ENCODE assay signal across 19 cellular contexts in genomic region chr2:15780234-15780633, GRCh38.
"Had no signal": no experiment of that assay in that cellular context is flagged by ENCODE, and none has a peak within 500 bp of the region (broad histone marks: within the 10 kb centered on the region; RNA-seq: fewer than 3 reads in every experiment).

No MANE protein-coding gene starts in this region.

- H3K4me3 Mint-ChIP-seq: memory B cell; mesothelial cell of epicardium; naive B cell; natural killer cell treated with Interleukin-12 subunit alpha and Interleukin-12 subunit beta and Interleukin-15 and Interleukin-18, amount 100 ng/mL, for 72 hours; stimulated activated effector memory CD8-positive, alpha-beta T cell treated with anti-CD3 and anti-CD28 coated beads, Interleukin-12 subunit alpha, Interleukin-12 subunit beta, amount 100 ng/mL, for 72 hours; type B pancreatic cell had no signal

- H3K4me1 ChIP-seq: stomach had no signal

- H3K27me3 Mint-ChIP-seq: natural killer cell treated with Interleukin-12 subunit alpha and Interleukin-12 subunit beta and Interleukin-15 and Interleukin-18, amount 100 ng/mL, for 72 hours had no signal

- H3K36me3 Mint-ChIP-seq: memory B cell; mesothelial cell of epicardium; naive B cell; natural killer cell treated with Interleukin-12 subunit alpha and Interleukin-12 subunit beta and Interleukin-15 and Interleukin-18, amount 100 ng/mL, for 72 hours; stimulated activated effector memory CD8-positive, alpha-beta T cell treated with anti-CD3 and anti-CD28 coated beads, Interleukin-12 subunit alpha, Interleukin-12 subunit beta, amount 100 ng/mL, for 72 hours; type B pancreatic cell had no signal

- H3K27ac ChIP-seq: dorsolateral prefrontal cortex, ovary, stomach, thyroid gland had no signal

- H3K27ac Mint-ChIP-seq: memory B cell; mesothelial cell of epicardium; naive B cell; natural killer cell treated with Interleukin-12 subunit alpha and Interleukin-12 subunit beta and Interleukin-15 and Interleukin-18, amount 100 ng/mL, for 72 hours; stimulated activated effector memory CD8-positive, alpha-beta T cell treated with anti-CD3 and anti-CD28 coated beads, Interleukin-12 subunit alpha, Interleukin-12 subunit beta, amount 100 ng/mL, for 72 hours; type B pancreatic cell had no signal

- H3K9me3 Mint-ChIP-seq: natural killer cell treated with Interleukin-12 subunit alpha and Interleukin-12 subunit beta and Interleukin-15 and Interleukin-18, amount 100 ng/mL, for 72 hours; stimulated activated effector memory CD8-positive, alpha-beta T cell treated with anti-CD3 and anti-CD28 coated beads, Interleukin-12 subunit alpha, Interleukin-12 subunit beta, amount 100 ng/mL, for 72 hours; type B pancreatic cell had no signal

- DNase-seq: dorsolateral prefrontal cortex; effector CD4-positive, alpha-beta T cell; left ventricle myocardium superior; mucosa of descending colon; naive B cell; occipital lobe; ovary; right lobe of liver; stimulated activated CD4-positive, alpha-beta T cell treated with anti-CD3 and anti-CD28 coated beads, Interleukin-2, amount 100 ng/mL, for 24 hours; stimulated activated CD4-positive, alpha-beta T cell treated with anti-CD3 and anti-CD28 coated beads, Interleukin-4, amount 100 ng/mL, for 24 hours; stimulated activated naive CD4-positive, alpha-beta T cell treated with Interleukin-2 at 50 U/mL for 16 hours; stomach had no signal

- H3K36me3 ChIP-seq: ovary, right lobe of liver, stomach, thyroid gland had no signal

- ATAC-seq: left ventricle myocardium superior; mucosa of descending colon; natural killer cell treated with Interleukin-12 subunit alpha and Interleukin-12 subunit beta and Interleukin-15 and Interleukin-18, amount 100 ng/mL, for 72 hours; right lobe of liver; stimulated activated effector memory CD8-positive, alpha-beta T cell treated with anti-CD3 and anti-CD28 coated beads, Interleukin-12 subunit alpha, Interleukin-12 subunit beta, amount 100 ng/mL, for 72 hours had no signal

- H3K27me3 ChIP-seq: ovary, right lobe of liver, thyroid gland had no signal

- H3K4me3 ChIP-seq: dorsolateral prefrontal cortex, lung, mucosa of descending colon, ovary, right lobe of liver, stomach, thyroid gland had no signal

- H3K4me1 Mint-ChIP-seq: memory B cell; naive B cell; stimulated activated effector memory CD8-positive, alpha-beta T cell treated with anti-CD3 and anti-CD28 coated beads, Interleukin-12 subunit alpha, Interleukin-12 subunit beta, amount 100 ng/mL, for 72 hours had no signal

- H3K9me3 ChIP-seq: mucosa of descending colon, ovary, right lobe of liver, stomach, thyroid gland had no signal
